In genomic region chr15:92904832-92905640, GRCh38 we compare ENCODE assay signal across 8 cellular contexts. TPM values are rescaled to one million over a fixed set of nuclear protein-coding genes. Genes with fewer than 3 reads are reported as not detected.
A peak's percentile ranks its signal among the peaks of the same experiment; 100 is the strongest.
DNase-seq lines count a peak whose midpoint lies in the region; ATAC-seq and TF ChIP-seq lines count a peak whose summit lies in the region.

No MANE protein-coding gene starts in this region.

- H3K4me3 Mint-ChIP-seq in activated CD8-positive, alpha-beta memory T cell treated with anti-CD3 and anti-CD28 coated beads, Interleukin-2, amount 10 ng/mL, durations not matched to agents 7 days and 5 days, result peak overlapping the region; percentile 79

- DNase-seq in activated CD8-positive, alpha-beta memory T cell treated with anti-CD3 and anti-CD28 coated beads, Interleukin-2, amount 10 ng/mL, durations not matched to agents 7 days and 5 days, result no peak
- no peak for DNase-seq in activated CD8-positive, alpha-beta memory T cell treated with anti-CD3 and anti-CD28 coated beads for 24 hours
- DNase-seq in adipocyte (ENCODE audit: low read depth) (no peak), left lung (no peak)

- peaks cover 59% of the 10 kb centered on the region for H3K36me3 Mint-ChIP-seq in activated CD8-positive, alpha-beta memory T cell treated with anti-CD3 and anti-CD28 coated beads, Interleukin-2, amount 10 ng/mL, durations not matched to agents 7 days and 5 days

- H3K36me3 ChIP-seq in adipocyte (ENCODE audit: control insufficient read depth, insufficient read depth, low read length, severe bottlenecking) (peaks cover 5% of the 10 kb centered on the region), left lung (no peaks in the 10 kb centered on the region), thymus (ENCODE audit: control insufficient read depth, insufficient read depth) (peaks cover 5% of the 10 kb centered on the region)

- H3K27me3 ChIP-seq in adipocyte (replicated peaks; ENCODE audit: control insufficient read depth, insufficient read depth, low read length) (no peaks in the 10 kb centered on the region), left lung (no peaks in the 10 kb centered on the region), thymus (ENCODE audit: control insufficient read depth, insufficient read depth) (no peaks in the 10 kb centered on the region)

- no peaks in the 10 kb centered on the region for H3K9me3 Mint-ChIP-seq in activated CD8-positive, alpha-beta memory T cell treated with anti-CD3 and anti-CD28 coated beads, Interleukin-2, amount 10 ng/mL, durations not matched to agents 7 days and 5 days (ENCODE audit: low read depth)

- peak overlapping the region; percentile 99 for H3K9ac ChIP-seq in adipocyte (ENCODE audit: low read length)

- CTCF ChIA-PET in activated CD8-positive, alpha-beta memory T cell treated with anti-CD3 and anti-CD28 coated beads, Interleukin-2, amount 10 ng/mL, durations not matched to agents 7 days and 5 days (lab: Charles Lee), result interaction anchor here (2.3 to 6.6 kb wide), 3 partner anchors 11 to 95 kb away, joined by 14 to 61 read pairs (median 15); no protein-coding TSS in a partner anchor

- no peaks in the 10 kb centered on the region for H3K27me3 Mint-ChIP-seq in activated CD8-positive, alpha-beta memory T cell treated with anti-CD3 and anti-CD28 coated beads, Interleukin-2, amount 10 ng/mL, durations not matched to agents 7 days and 5 days

- peak overlapping the region; percentile 99 for H3K27ac Mint-ChIP-seq in activated CD8-positive, alpha-beta memory T cell treated with anti-CD3 and anti-CD28 coated beads, Interleukin-2, amount 10 ng/mL, durations not matched to agents 7 days and 5 days

- WGBS in thymus, result 53% methylated on average over 14 of the region's 14 CpGs

- intact Hi-C loops in left lung (cut with DNase I), result loop anchor here in 1 of 2 donors (5.0 kb wide), 1 partner anchor 98 kb away; no protein-coding TSS in a partner anchor

- H3K4me1 ChIP-seq in adipocyte (ENCODE audit: control insufficient read depth, insufficient read depth, low read length) (peaks cover 59% of the 10 kb centered on the region), left lung (peaks cover 37 to 66% of the 10 kb centered on the region in 2 donors), thymus (ENCODE audit: control insufficient read depth, insufficient read depth, low read length) (peaks cover 29% of the 10 kb centered on the region)

- H3K9me3 ChIP-seq in adipocyte (ENCODE audit: control insufficient read depth, low read length), result no peaks in the 10 kb centered on the region
- H3K9me3 ChIP-seq in left lung, result no peaks in the 10 kb centered on the region
- H3K9me3 ChIP-seq in thymus (ENCODE audit: control insufficient read depth), result no peaks in the 10 kb centered on the region

- TF ChIP-seq CTCF in left lung (IDR thresholded peaks at IDR 0.05), result no peak

- peaks cover 52% of the 10 kb centered on the region for H3K4me1 Mint-ChIP-seq in activated CD8-positive, alpha-beta memory T cell treated with anti-CD3 and anti-CD28 coated beads, Interleukin-2, amount 10 ng/mL, durations not matched to agents 7 days and 5 days

- H3K4me3 ChIP-seq in adipocyte (ENCODE audit: low read length) (peak overlapping the region; percentile 96), left lung (peak overlapping the region; percentile 26 to 62), thymus (ENCODE audit: low read length) (peak overlapping the region; percentile 79)

- H3K27ac ChIP-seq in left lung, result peak overlapping the region; percentile 98 to 99
- H3K27ac ChIP-seq in thymus (ENCODE audit: low read depth), result peak overlapping the region; percentile 96

- ATAC-seq in activated CD8-positive, alpha-beta memory T cell treated with anti-CD3 and anti-CD28 coated beads, Interleukin-2, amount 10 ng/mL, durations not matched to agents 7 days and 5 days, result no peak
- no peak for ATAC-seq in left lung
- ATAC-seq in GM18909 (IDR thresholded peaks at IDR 0.05; ENCODE audit: poor library complexity, unreplicated experiment), result no peak
- no peak for ATAC-seq in GM21390 (IDR thresholded peaks at IDR 0.05; ENCODE audit: unreplicated experiment)
- ATAC-seq in HG03565 (IDR thresholded peaks at IDR 0.05; ENCODE audit: unreplicated experiment), result no peak

RNA-seq across cellular contexts. Expression of gene CHD2, which starts 4.9 kb away (rescaled TPM):
- 100 to 1,000 TPM; 121 to 151 TPM for total RNA-seq in activated CD8-positive, alpha-beta memory T cell treated with anti-CD3 and anti-CD28 coated beads, Interleukin-2, amount 10 ng/mL, durations not matched to agents 7 days and 5 days
- total RNA-seq in left lung, result 100 to 1,000 TPM; 128 to 135 TPM
- polyA plus RNA-seq in thymus, result 62.0 TPM

Comparison
In these comparisons a context has a peak if more than half of its experiments do, and no peak if none do; other contexts are left out.
1. H3K4me3 ChIP-seq: peak in every context shown above with its lines; median percentile 96 in adipocyte; 79 in thymus; 44 in left lung.